ENCODE assay signal across 8 cellular contexts in the genomic region with DNA sequence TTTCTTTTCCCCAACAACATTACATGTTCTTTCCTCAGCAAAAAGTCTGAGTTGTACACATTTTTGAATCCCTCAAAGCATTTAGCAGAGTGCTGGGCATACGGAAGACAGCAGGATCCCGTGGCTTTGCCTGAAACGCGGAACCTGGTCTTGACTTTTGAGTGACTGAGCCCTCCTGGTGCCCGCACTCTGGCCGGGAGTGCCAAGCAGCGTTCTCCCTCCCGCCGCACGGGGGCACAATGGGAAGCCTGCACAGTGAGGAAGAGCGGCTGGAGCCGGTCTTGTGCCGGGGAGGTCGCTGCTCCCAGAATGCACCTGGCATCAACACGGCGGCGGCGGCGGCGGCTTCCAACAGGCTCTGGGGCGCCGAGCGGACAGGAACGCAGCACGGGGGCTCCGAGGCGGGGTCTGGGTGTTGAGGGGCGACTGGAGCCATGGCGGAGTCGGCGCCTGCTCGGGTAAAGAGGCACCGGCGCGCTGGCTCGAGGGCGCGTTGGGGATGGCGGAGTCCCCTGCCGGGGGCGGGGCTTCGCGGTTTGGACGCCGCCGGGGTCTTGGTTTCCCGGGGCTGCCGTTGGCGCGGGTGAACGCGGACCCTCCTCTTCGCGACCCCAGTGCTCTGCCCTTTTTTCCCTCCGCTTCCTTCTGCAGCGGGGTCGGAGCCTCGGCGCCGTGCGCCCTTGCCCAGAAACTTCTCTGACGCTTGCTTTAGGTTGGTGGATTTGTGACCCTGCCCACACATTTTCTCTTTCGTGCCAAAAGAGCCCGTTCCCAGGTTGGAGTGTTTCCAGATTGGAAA. TPM values are rescaled to one million over a fixed set of nuclear protein-coding genes. Genes with fewer than 3 reads are reported as not detected.
DNase-seq lines count a peak whose midpoint lies in the region; ATAC-seq and TF ChIP-seq lines count a peak whose summit lies in the region.

Gene ZNF212 (plus strand): TSS at position 307 of the 799 bp plus-strand sequence. CDS start 128 bp downstream, at position 435.

- TF ChIP-seq CTCF in GM20000 (IDR thresholded peaks at IDR 0.05; ENCODE audit: extremely low read depth, missing control alignments) = peak; percentile 98

- H3K36me3 Mint-ChIP-seq in effector memory CD8-positive, alpha-beta T cell (ENCODE audit: insufficient read depth) = no peaks in the 10 kb centered on the region

- H3K27me3 Mint-ChIP-seq in effector memory CD8-positive, alpha-beta T cell = peaks cover 0 to 8% of the 10 kb centered on the region in 2 donors

- H3K4me1 Mint-ChIP-seq in effector memory CD8-positive, alpha-beta T cell (ENCODE audit: low read depth in 2 of 2) = peaks cover 17 to 30% of the 10 kb centered on the region in 2 donors

- peak; percentile 99 for ATAC-seq in effector memory CD8-positive, alpha-beta T cell (replicated peaks)

- peak; percentile 73 for DNase-seq in COR-L47 (lab: John Stamatoyannopoulos, UW)
- DNase-seq in GM20000 (ENCODE audit: low spot score) = peak; percentile 98
- peak; percentile 92 for DNase-seq in HT1080 (ENCODE audit: low read depth)
- peak; percentile 92 for DNase-seq in NK-92 treated with Interleukin-12 subunit alpha and Interleukin-12 subunit beta, amount 100 ng/mL, for 24 hours (lab: John Stamatoyannopoulos, UW)
- peak; percentile 94 for DNase-seq in activated CD8-positive, alpha-beta memory T cell treated with anti-CD3 and anti-CD28 coated beads for 24 hours
- peak; percentile 78 to 84 (median 82) for DNase-seq in effector memory CD8-positive, alpha-beta T cell
- DNase-seq in mesenteric fat pad (ENCODE audit: low spot score) = peak; percentile 96
- peak; percentile 74 for DNase-seq in stimulated activated CD8-positive, alpha-beta memory T cell treated with anti-CD3 and anti-CD28 coated beads, Interleukin-15, amount 100 ng/mL, for 24 hours (ENCODE audit: low read depth)

- no peaks in the 10 kb centered on the region for H3K9me3 Mint-ChIP-seq in effector memory CD8-positive, alpha-beta T cell

- H3K27ac Mint-ChIP-seq in effector memory CD8-positive, alpha-beta T cell = peak within 1 kb of the TSS; percentile 89 to 94

- H3K4me3 Mint-ChIP-seq in effector memory CD8-positive, alpha-beta T cell = peak within 1 kb of the TSS; percentile 90

RNA-seq across cellular contexts. Expression of gene ZNF212, which starts in this region (rescaled TPM):
- total RNA-seq in HT1080 (2014; rRNA removed; shearing (Covaris generic)) = 5.9 and 8.7 TPM in 2 replicates
- 6.9 and 7.4 TPM in 2 replicates for polyA plus RNA-seq in HT1080 (2015; cell fraction: cytosol; rRNA removed)
- polyA plus RNA-seq in HT1080 (2015; cell fraction: nucleus; rRNA removed) = 20.7 and 21.2 TPM in 2 replicates
- total RNA-seq in mesenteric fat pad = 5.1 TPM

Comparison
In these comparisons a context has a peak if more than half of its experiments do, and no peak if none do; other contexts are left out.
1. Peak in every context shown above with its lines: DNase-seq and ATAC-seq.